1 cellular context compared by ENCODE assay signal in genomic region chr15:66679043-66679656, GRCh38.
TF ChIP-seq lines count a peak whose summit lies in the region.

No MANE protein-coding gene starts in this region.

TF ChIP-seq in GM23338, 12 proteins besides CTCF, POLR2A, EP300 and RAD21 (continued from another document):
- no peak for TF ChIP-seq JUNB (IDR thresholded peaks at IDR 0.05; ENCODE audit: unreplicated experiment)
- TF ChIP-seq STAT1 (IDR thresholded peaks at IDR 0.05; ENCODE audit: unreplicated experiment) = no peak
- TF ChIP-seq ZNF462 (CRISPR knock-in tag; IDR thresholded peaks at IDR 0.05) = no peak
- TF ChIP-seq ZNF331 (CRISPR knock-in tag; IDR thresholded peaks at IDR 0.05; ENCODE audit: low read depth) = no peak
- TF ChIP-seq CREB1 (CRISPR knock-in tag; IDR thresholded peaks at IDR 0.05; ENCODE audit: low read depth) = no peak
- no peak for TF ChIP-seq NANOG (IDR thresholded peaks at IDR 0.05; ENCODE audit: borderline replicate concordance)
- TF ChIP-seq EZH2phosphoT487 (IDR thresholded peaks at IDR 0.05; ENCODE audit: unreplicated experiment) = no peak
- no peak for TF ChIP-seq EZH2 (IDR thresholded peaks at IDR 0.05; ENCODE audit: low read depth, unreplicated experiment)
- TF ChIP-seq ETS1 (IDR thresholded peaks at IDR 0.05) = no peak
- TF ChIP-seq POLR2AphosphoS5 (IDR thresholded peaks at IDR 0.05; ENCODE audit: low read depth) = no peak
